In genomic region chr10:122258136-122259074, GRCh38 we compare ENCODE assay signal across 10 cellular contexts. TPM values are rescaled to one million over a fixed set of nuclear protein-coding genes. Genes with fewer than 3 reads are reported as not detected.
A peak's percentile ranks its signal among the peaks of the same experiment; 100 is the strongest.
DNase-seq lines count a peak whose midpoint lies in the region; ATAC-seq and TF ChIP-seq lines count a peak whose summit lies in the region.
"Had no signal": no experiment of that assay in that cellular context is flagged by ENCODE, and none has a peak within 500 bp of the region (broad histone marks: within the 10 kb centered on the region; RNA-seq: fewer than 3 reads in every experiment).

No MANE protein-coding gene starts in this region.

- H3K4me3 ChIP-seq in IMR-90 (ENCODE audit: insufficient read depth, low read depth, low read length): no peak overlapping the region
- no peak overlapping the region for H3K4me3 ChIP-seq in choroid plexus epithelial cell (ENCODE audit: low read depth, low read length)
- no peak overlapping the region for H3K4me3 ChIP-seq in spleen
- H3K4me3 ChIP-seq in Peyer's patch: no peak overlapping the region

- no peaks in the 10 kb centered on the region for H3K27me3 ChIP-seq in IMR-90 (ENCODE audit: control insufficient read depth, insufficient read depth, low read length)
- no peaks in the 10 kb centered on the region for H3K27me3 ChIP-seq in spleen (replicated peaks in 1 of 7)
- H3K27me3 ChIP-seq in Peyer's patch: no peaks in the 10 kb centered on the region

- H3K4ac ChIP-seq in IMR-90 (ENCODE audit: low read depth, low read length): no peak overlapping the region; the same call in 1 of the 2 replicates

- H2BK5ac ChIP-seq in IMR-90 (ENCODE audit: low read depth, low read length, poor library complexity, severe bottlenecking): no peak overlapping the region

- H3K27ac ChIP-seq in IMR-90 (ENCODE audit: insufficient read depth, low read length): no peak overlapping the region
- H3K27ac ChIP-seq in spleen: no peak overlapping the region
- H3K27ac ChIP-seq in caudate nucleus (ENCODE audit: low read depth, low read length): no peak overlapping the region
- H3K27ac ChIP-seq in Peyer's patch: no peak overlapping the region

- no peak overlapping the region for H2BK20ac ChIP-seq in IMR-90 (ENCODE audit: low read depth, low read length)

- H3K18ac ChIP-seq in IMR-90 (ENCODE audit: low read depth, low read length): no peak overlapping the region

- no peak overlapping the region for H3K14ac ChIP-seq in IMR-90 (replicated peaks; ENCODE audit: low read depth, low read length)

- no peak overlapping the region for H3K4me2 ChIP-seq in IMR-90 (ENCODE audit: low read depth, low read length)

- no peak overlapping the region for H2BK15ac ChIP-seq in IMR-90 (ENCODE audit: low read depth, low read length)

- no peak overlapping the region for H4K5ac ChIP-seq in IMR-90 (ENCODE audit: low read depth, low read length)

- H3K9me1 ChIP-seq in IMR-90 (ENCODE audit: insufficient read depth, low read length): no peaks in the 10 kb centered on the region

- no peak overlapping the region for H4K8ac ChIP-seq in IMR-90 (ENCODE audit: low read depth in 2 of 2, low read length in 2 of 2)

- no peak for TF ChIP-seq RAD21 in IMR-90 (IDR thresholded peaks at IDR 0.05; ENCODE audit: low read length)

- intact Hi-C loops in IMR-90 (cut with micrococcal nuclease): loop anchor here (2.0 kb wide), 1 partner anchor 26 kb away; no protein-coding TSS in a partner anchor
- intact Hi-C loops in spleen (cut with DNase I; ENCODE audit: low total_unique reads): no loop called here

- CTCF ChIA-PET in IMR-90 (lab: Yijun Ruan, JAX): interaction anchor here (1.3 kb wide), 1 partner anchor 9 kb away, joined by 6 read pairs; no protein-coding TSS in a partner anchor

- TF ChIP-seq CTCF in IMR-90 (conservative IDR thresholded peaks at IDR 0.05; ENCODE audit: low read depth, low read length) (no peak), choroid plexus epithelial cell (conservative IDR thresholded peaks at IDR 0.05; ENCODE audit: low read depth, low read length) (no peak), spleen (IDR thresholded peaks at IDR 0.05 in 8 of 11, conservative IDR thresholded peaks at IDR 0.05 in 3 of 11) (no peak), Peyer's patch (IDR thresholded peaks at IDR 0.05) (no peak)

- POLR2A ChIA-PET in IMR-90 (lab: Charles Lee; ENCODE audit: unreplicated experiment): interaction anchor here (0.6 kb wide), 1 partner anchor 306 kb away, joined by 3 read pairs; no protein-coding TSS in a partner anchor

- no peaks in the 10 kb centered on the region for H4K20me1 ChIP-seq in IMR-90 (ENCODE audit: insufficient read depth, low read length)

- DNase-seq in IMR-90 (peak; percentile 69), choroid plexus epithelial cell (ENCODE audit: low read depth) (peak; percentile 80), kidney tubule cell (ENCODE audit: low spot score) (peak; percentile 13), spleen (peak; percentile 62), caudate nucleus (lab: John Stamatoyannopoulos, UW) (no peak), Peyer's patch (no peak)
- DNase-seq in activated CD4-positive, alpha-beta T cell treated with anti-CD3 and anti-CD28 coated beads for 4 hours: no peak
- DNase-seq: activated CD8-positive, alpha-beta memory T cell treated with anti-CD3 and anti-CD28 coated beads, Interleukin-2, amount 50 U/mL, for 48 hours; stimulated activated CD4-positive, alpha-beta T cell treated with anti-CD3 and anti-CD28 coated beads, Interleukin-2, amount 100 ng/mL, for 24 hours had no signal

- H3K36me3 ChIP-seq in IMR-90 (ENCODE audit: control insufficient read depth, insufficient read depth, low read length): no peaks in the 10 kb centered on the region; the same call in 1 of the 2 replicates
- H3K36me3 ChIP-seq in spleen: peaks cover 0 to 2% (median 0%) of the 10 kb centered on the region in 6 donors
- H3K36me3 ChIP-seq in Peyer's patch: peaks cover 0 to 23% (median 0%) of the 10 kb centered on the region in 3 donors

- no peaks in the 10 kb centered on the region for H3K79me1 ChIP-seq in IMR-90 (ENCODE audit: low read depth in 1 of 2, low read length in 2 of 2)

- no peak overlapping the region for H3K56ac ChIP-seq in IMR-90 (ENCODE audit: extremely low read depth, insufficient read depth, low read length)

- H2BK120ac ChIP-seq in IMR-90 (ENCODE audit: low read depth, low read length): no peak overlapping the region

- TF ChIP-seq POLR2A in IMR-90 (IDR thresholded peaks at IDR 0.05; ENCODE audit: low read depth, low read length) (no peak), spleen (IDR thresholded peaks at IDR 0.05) (no peak), Peyer's patch (IDR thresholded peaks at IDR 0.05) (no peak)

- in situ Hi-C loops in IMR-90 (cut with MboI; ENCODE audit: low sequenced_read_pairs): no loop called here

- peak; percentile 72 for ATAC-seq in IMR-90 (ENCODE audit: low read depth)

- H3K9ac ChIP-seq in IMR-90 (ENCODE audit: low read depth, low read length): no peak overlapping the region

- no peak overlapping the region for H3K23ac ChIP-seq in IMR-90 (ENCODE audit: low read depth, low read length)

- 75% methylated on average over 8 of the region's 25 CpGs; no CpG with 5 or more reads in 1 of the 2 experiments for WGBS in IMR-90 (ENCODE audit: extremely low coverage in 2 of 2, insufficient read length in 1 of 2), 2 experiments
- 66 to 74% (median 70%) methylated on average over 21 to 25 of the region's 25 CpGs for WGBS in spleen, 5 donors

- H2AK5ac ChIP-seq in IMR-90 (ENCODE audit: low read depth, low read length): no peak overlapping the region

- H3K9me3 ChIP-seq in IMR-90 (ENCODE audit: control insufficient read depth, insufficient read depth, low read length): no peaks in the 10 kb centered on the region
- peaks cover 0 to 25% (median 20%) of the 10 kb centered on the region in 8 donors for H3K9me3 ChIP-seq in spleen
- peaks cover 0 to 5% (median 0%) of the 10 kb centered on the region in 4 donors for H3K9me3 ChIP-seq in Peyer's patch

- BruUV-seq in IMR-90 (replicated peaks; lab: Mats Ljungman, UMichigan): no TSS peak

- no peak overlapping the region for H2AK9ac ChIP-seq in IMR-90 (replicated peaks; ENCODE audit: low read depth, low read length, poor library complexity)

- H2AFZ ChIP-seq in IMR-90 (replicated peaks; ENCODE audit: low read length, poor library complexity): peak overlapping the region; percentile 33

- H3K4me1 ChIP-seq in IMR-90 (ENCODE audit: control insufficient read depth, insufficient read depth, low read length) (peaks cover 6% of the 10 kb centered on the region; the same call in 1 of the 2 replicates), spleen (no peaks in the 10 kb centered on the region), Peyer's patch (no peaks in the 10 kb centered on the region)

- dilution Hi-C loops in IMR-90 (cut with HindIII; ENCODE audit: low sequenced_read_pairs, unreplicated experiment): no loop called here

- H4K91ac ChIP-seq in IMR-90 (ENCODE audit: insufficient read depth, low read depth, low read length): no peak overlapping the region

TF ChIP-seq in IMR-90, 13 proteins besides CTCF, POLR2A, EP300 and RAD21:
- TF ChIP-seq USF2 (IDR thresholded peaks at IDR 0.05; ENCODE audit: low read depth, low read length) (no peak), BHLHE40 (IDR thresholded peaks at IDR 0.05; ENCODE audit: low read depth, low read length) (peak; percentile 79), MAFK (IDR thresholded peaks at IDR 0.05; ENCODE audit: low read depth, low read length) (peak; percentile 78)

RNA-seq across cellular contexts. Expression of gene BTBD16, which starts 12.7 kb away (rescaled TPM):
- total RNA-seq in IMR-90 (2012; rRNA removed): not detected in 2 replicates
- polyA plus RNA-seq in IMR-90 (2012; rRNA removed): not detected in 2 replicates
- polyA plus RNA-seq in IMR-90 (2012; cell fraction: cytosol; rRNA removed): not detected in 2 replicates
- 0.08 TPM in 1 of 2 replicates, not detected in the other for polyA plus RNA-seq in IMR-90 (2012; cell fraction: nucleus; rRNA removed; ENCODE audit: low replicate concordance)
- not detected for total RNA-seq in spleen
- under 1 TPM in 2 of 3 donors, not detected in 1; 0.04 to 0.10 TPM for polyA plus RNA-seq in spleen
- total RNA-seq in Peyer's patch: not detected
- total RNA-seq: frontal cortex had no signal

Comparison
In these comparisons a context has a peak if more than half of its experiments do, and no peak if none do; other contexts are left out.
1. DNase-seq: peak in IMR-90 (single experiment), choroid plexus epithelial cell (single experiment), kidney tubule cell (single experiment) and spleen (single experiment); none in caudate nucleus (0 of 61), Peyer's patch (0 of 3) and activated CD4-positive, alpha-beta T cell treated with anti-CD3 and anti-CD28 coated beads for 4 hours (0 of 2).